In the genomic region with DNA sequence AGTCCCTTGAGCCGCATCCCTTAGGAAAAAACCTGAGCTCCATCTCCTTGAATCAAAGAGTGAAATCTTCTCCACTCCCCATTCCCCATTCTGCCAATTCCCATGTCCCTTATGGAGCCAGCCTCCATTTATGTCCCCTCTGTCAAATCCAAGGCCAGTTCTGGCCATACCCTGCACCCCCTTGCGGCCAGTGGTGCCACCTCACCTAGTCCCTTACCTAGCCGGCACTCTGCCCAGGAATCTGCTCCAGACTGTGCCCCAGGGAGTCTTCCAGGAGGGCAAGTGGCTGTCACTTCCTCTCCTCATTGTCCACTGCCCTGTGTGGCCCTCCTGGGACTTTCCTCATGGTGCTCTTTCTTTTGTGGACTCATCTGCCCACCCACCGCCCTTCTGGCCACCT, we compare ENCODE assay signal across 21 cellular contexts.
DNase-seq lines count a peak whose midpoint lies in the region; ATAC-seq, FAIRE-seq and TF ChIP-seq lines count a peak whose summit lies in the region.
"Had no signal": no experiment of that assay in that cellular context is flagged by ENCODE, and none has a peak within 500 bp of the region (broad histone marks: within the 10 kb centered on the region; RNA-seq: fewer than 3 reads in every experiment).

No MANE protein-coding gene starts in this region.

- no peak for TF ChIP-seq POLR2A in GM12878 (IDR thresholded peaks at IDR 0.05; ENCODE audit: low read depth, low read length)
- TF ChIP-seq POLR2A in gastroesophageal sphincter (IDR thresholded peaks at IDR 0.05) = no peak

- no peak overlapping the region for H2AFZ ChIP-seq in GM12878 (ENCODE audit: control insufficient read depth, low read depth, low read length)
- H2AFZ ChIP-seq: GM23248 had no signal

- H3K4me3 ChIP-seq in GM12864 (ENCODE audit: low read depth, low read length) (no peak overlapping the region), LNCaP clone FGC (ENCODE audit: low read depth, low read length) (no peak overlapping the region), GM12878 (no peak overlapping the region), gastroesophageal sphincter (no peak overlapping the region)
- H3K4me3 ChIP-seq: esophagus muscularis mucosa, GM23248, SJSA1, tibial nerve had no signal

- no peaks in the 10 kb centered on the region for H4K20me1 ChIP-seq in GM12878 (ENCODE audit: control insufficient read depth, insufficient read depth)

- POLR2A ChIA-PET in GM12878 (lab: Charles Lee) = no interaction called here

- no peak overlapping the region for H3K4me2 ChIP-seq in GM12878 (ENCODE audit: control insufficient read depth, insufficient read depth)

- H3K27ac ChIP-seq in C4-2B (no peak overlapping the region), GM12878 (ENCODE audit: control insufficient read depth, insufficient read depth) (no peak overlapping the region), gastroesophageal sphincter (no peak overlapping the region)
- H3K27ac ChIP-seq: brain microvascular endothelial cell, esophagus muscularis mucosa, GM23248, SJSA1, tibial nerve had no signal

- intact Hi-C loops in GM12878 (cut with micrococcal nuclease; ENCODE audit: unreplicated experiment) = no loop called here

- no peak for TF ChIP-seq RAD21 in GM12878 (IDR thresholded peaks at IDR 0.05; ENCODE audit: insufficient read depth, low read depth, low read length)

- H3K79me2 ChIP-seq in GM12878 (ENCODE audit: control insufficient read depth, insufficient read depth, low read length) = no peaks in the 10 kb centered on the region

- DNase-seq in GM12864 (ENCODE audit: low read depth) (no peak), LNCaP clone FGC (ENCODE audit: low read depth) (no peak), GM12878 (ENCODE audit: low read depth, low spot score) (no peak), OCI-M2 (lab: John Stamatoyannopoulos, UW; ENCODE audit: unreplicated experiment) (no peak), A172 (ENCODE audit: low spot score) (no peak)
- DNase-seq: activated CD4-positive, alpha-beta T cell treated with anti-CD3 and anti-CD28 coated beads, Interleukin-2, amount 50 U/mL, for 1 hour; activated naive CD8-positive, alpha-beta T cell treated with anti-CD3 and anti-CD28 coated beads for 36 hours; activated T-cell treated with anti-CD3 and anti-CD28 coated beads, Interleukin-2, amount 50 U/mL, for 1 hour; brain microvascular endothelial cell; head of caudate nucleus; NCI-H2029 treated with DMSO at 0.1 percent for 48 hours; NK-92 treated with Interleukin-12 subunit alpha and Interleukin-12 subunit beta, amount 100 ng/mL, for 24 hours; small intestine had no signal

- H3K36me3 ChIP-seq in GM12878 (ENCODE audit: control insufficient read depth in 2 of 2, insufficient read depth in 2 of 2, low read length in 1 of 2) (no peaks in the 10 kb centered on the region), gastroesophageal sphincter (no peaks in the 10 kb centered on the region)
- H3K36me3 ChIP-seq: brain microvascular endothelial cell, esophagus muscularis mucosa, SJSA1, tibial nerve had no signal

- SMC1A ChIA-PET in GM12878 (lab: Charles Lee; ENCODE audit: uncharacterized antibody, unreplicated experiment) = interaction anchor here (1.1 to 1.2 kb wide), 2 partner anchors 20 to 391 kb away, joined by 3 to 4 read pairs; no protein-coding TSS in a partner anchor

- in situ Hi-C loops in GM12878 (cut with MboI) = no loop called here

- peak; percentile 52; the same call in 1 of the 3 replicates for ATAC-seq in GM12878
- no peak for ATAC-seq in gastroesophageal sphincter
- ATAC-seq in GM21576 (IDR thresholded peaks at IDR 0.05; ENCODE audit: unreplicated experiment) = no peak

- H3K4me1 ChIP-seq in GM12878 (ENCODE audit: control insufficient read depth, insufficient read depth, low read length) = no peaks in the 10 kb centered on the region
- no peaks in the 10 kb centered on the region for H3K4me1 ChIP-seq in gastroesophageal sphincter
- H3K4me1 ChIP-seq: esophagus muscularis mucosa, SJSA1, tibial nerve had no signal

- H3K9ac ChIP-seq in GM12878 (ENCODE audit: control insufficient read depth, insufficient read depth, low read length) = no peak overlapping the region
- H3K9ac ChIP-seq: GM23248 had no signal

- H3K9me3 ChIP-seq in GM12878 (replicated peaks; ENCODE audit: control insufficient read depth, insufficient read depth, low read length) = no peaks in the 10 kb centered on the region
- H3K9me3 ChIP-seq in gastroesophageal sphincter = no peaks in the 10 kb centered on the region
- H3K9me3 ChIP-seq: esophagus muscularis mucosa, SJSA1, tibial nerve had no signal

- TF ChIP-seq EP300 in GM12878 (IDR thresholded peaks at IDR 0.05; ENCODE audit: borderline replicate concordance in 1 of 2, control insufficient read depth in 1 of 2, low read depth in 2 of 2, low read length in 2 of 2) (no peak), gastroesophageal sphincter (IDR thresholded peaks at IDR 0.05) (no peak)

- BruUV-seq in GM12878 (replicated peaks; lab: Mats Ljungman, UMichigan) = no TSS peak

- peaks cover 0 to 3% of the 10 kb centered on the region in 2 experiments; a peak in 2 of 4 replicates for H3K27me3 ChIP-seq in GM12878 (replicated peaks in 1 of 2; ENCODE audit: control insufficient read depth in 2 of 2, insufficient read depth in 2 of 2, low read length in 1 of 2)
- no peaks in the 10 kb centered on the region for H3K27me3 ChIP-seq in gastroesophageal sphincter
- H3K27me3 ChIP-seq: brain microvascular endothelial cell, esophagus muscularis mucosa, SJSA1, tibial nerve had no signal

- CTCF ChIA-PET in GM12878 (lab: Yijun Ruan, JAX) = interaction anchor here (0.6 to 1.4 kb wide), 5 partner anchors 12 to 697 kb away, joined by 3 to 4 read pairs (median 3); no protein-coding TSS in a partner anchor

- WGBS in GM12878 (ENCODE audit: insufficient coverage, insufficient replicate concordance, low lambda C conversion rate, missing lambda C conversion rate) = 26% methylated on average over 4 of the region's 4 CpGs
- WGBS in gastroesophageal sphincter (ENCODE audit: low coverage in 1 of 2), 2 donors = 78 to 81% methylated on average over 1 to 4 of the region's 4 CpGs

- RAD21 ChIA-PET in GM12878 (lab: Charles Lee; ENCODE audit: unreplicated experiment) = interaction anchor here (1.2 kb wide), 1 partner anchor 391 kb away, joined by 4 read pairs; no protein-coding TSS in a partner anchor

- TF ChIP-seq CTCF in C4-2B (conservative IDR thresholded peaks at IDR 0.05) = peak; percentile 40
- TF ChIP-seq CTCF in GM12864 (IDR thresholded peaks at IDR 0.05; ENCODE audit: low read depth, low read length, missing control alignments) = peak; percentile 34
- TF ChIP-seq CTCF in LNCaP clone FGC (IDR thresholded peaks at IDR 0.05; ENCODE audit: control insufficient read depth, extremely low read depth, insufficient read depth) = 0 out of 2 replicates have a peak, but pooled peaks have one; percentile 16
- TF ChIP-seq CTCF in GM12878 (IDR thresholded peaks at IDR 0.05 in 2 of 3, conservative IDR thresholded peaks at IDR 0.05 in 1 of 3; ENCODE audit: control insufficient read depth in 2 of 3, extremely low read depth in 1 of 3, insufficient read depth in 1 of 3, low read depth in 3 of 3, low read length in 3 of 3) = peak; percentile 18 to 25 (median 19); a peak in 2 of 6 replicates
- no peak for TF ChIP-seq CTCF in gastroesophageal sphincter (IDR thresholded peaks at IDR 0.05)

- FAIRE-seq in GM12878 (lab: Jason Lieb, UNC) = no peak
- FAIRE-seq: keratinocyte, small intestine had no signal

TF ChIP-seq in GM12878, 131 proteins besides CTCF, POLR2A, EP300 and RAD21:
- TF ChIP-seq, protein P1, sequence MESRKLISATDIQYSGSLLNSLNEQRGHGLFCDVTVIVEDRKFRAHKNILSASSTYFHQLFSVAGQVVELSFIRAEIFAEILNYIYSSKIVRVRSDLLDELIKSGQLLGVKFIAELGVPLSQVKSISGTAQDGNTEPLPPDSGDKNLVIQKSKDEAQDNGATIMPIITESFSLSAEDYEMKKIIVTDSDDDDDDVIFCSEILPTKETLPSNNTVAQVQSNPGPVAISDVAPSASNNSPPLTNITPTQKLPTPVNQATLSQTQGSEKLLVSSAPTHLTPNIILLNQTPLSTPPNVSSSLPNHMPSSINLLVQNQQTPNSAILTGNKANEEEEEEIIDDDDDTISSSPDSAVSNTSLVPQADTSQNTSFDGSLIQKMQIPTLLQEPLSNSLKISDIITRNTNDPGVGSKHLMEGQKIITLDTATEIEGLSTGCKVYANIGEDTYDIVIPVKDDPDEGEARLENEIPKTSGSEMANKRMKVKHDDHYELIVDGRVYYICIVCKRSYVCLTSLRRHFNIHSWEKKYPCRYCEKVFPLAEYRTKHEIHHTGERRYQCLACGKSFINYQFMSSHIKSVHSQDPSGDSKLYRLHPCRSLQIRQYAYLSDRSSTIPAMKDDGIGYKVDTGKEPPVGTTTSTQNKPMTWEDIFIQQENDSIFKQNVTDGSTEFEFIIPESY (IDR thresholded peaks at IDR 0.05) = no peak
- TF ChIP-seq EGR1 (IDR thresholded peaks at IDR 0.05; ENCODE audit: borderline replicate concordance in 1 of 2, low read depth in 2 of 2, low read length in 2 of 2) (no peak), CBX3 (IDR thresholded peaks at IDR 0.05; ENCODE audit: borderline replicate concordance, low read depth) (no peak)
TF ChIP-seq in GM12878: peak in this region for 0.

Comparison
In these comparisons a context has a peak if more than half of its experiments do, and no peak if none do; other contexts are left out.
1. CTCF ChIP-seq: peak in C4-2B (single experiment), GM12864 (single experiment), LNCaP clone FGC (single experiment) and GM12878 (3 of 3); none in gastroesophageal sphincter (0 of 4).